12 cellular contexts compared by ENCODE assay signal in genomic region chr3:123635220-123635619, GRCh38. TPM values are rescaled to one million over a fixed set of nuclear protein-coding genes. Genes with fewer than 3 reads are reported as not detected.
A peak's percentile ranks its signal among the peaks of the same experiment; 100 is the strongest.
DNase-seq lines count a peak whose midpoint lies in the region; ATAC-seq, FAIRE-seq and TF ChIP-seq lines count a peak whose summit lies in the region.
"Had no signal": no experiment of that assay in that cellular context is flagged by ENCODE, and none has a peak within 500 bp of the region (broad histone marks: within the 10 kb centered on the region; RNA-seq: fewer than 3 reads in every experiment).

No MANE protein-coding gene starts in this region.

- H3K36me3 Mint-ChIP-seq in activated naive CD4-positive, alpha-beta T cell treated with anti-CD3 and anti-CD28 coated beads, Interleukin-2, amount 50 U/mL, for 72 hours = no peaks in the 10 kb centered on the region
- H3K36me3 Mint-ChIP-seq: activated naive CD4-positive, alpha-beta T cell treated with anti-CD3 and anti-CD28 coated beads, Interleukin-2, amount 10 ng/mL, durations not matched to agents 7 days and 5 days had no signal

- TF ChIP-seq CTCF in tibial artery (IDR thresholded peaks at IDR 0.05) = no peak

- no peaks in the 10 kb centered on the region for H3K27me3 ChIP-seq in tibial artery
- H3K27me3 ChIP-seq: colonic mucosa had no signal

- H3K9me3 Mint-ChIP-seq in activated naive CD4-positive, alpha-beta T cell treated with anti-CD3 and anti-CD28 coated beads, Interleukin-2, amount 50 U/mL, for 72 hours = no peaks in the 10 kb centered on the region
- H3K9me3 Mint-ChIP-seq: activated naive CD4-positive, alpha-beta T cell treated with anti-CD3 and anti-CD28 coated beads, Interleukin-2, amount 10 ng/mL, durations not matched to agents 7 days and 5 days had no signal

- DNase-seq in DMS79 treated with DMSO at 0.1 percent for 48 hours (lab: John Stamatoyannopoulos, UW) (peak; percentile 52), DMS79 (lab: John Stamatoyannopoulos, UW) (no peak), RCC 7860 (ENCODE audit: low spot score) (peak; percentile 29), medulla oblongata (ENCODE audit: extremely low spot score) (peak; percentile 52), tibial artery (peak in 1 of 2 donors; percentile 67), posterior cingulate gyrus (no peak)
- DNase-seq in activated naive CD4-positive, alpha-beta T cell treated with anti-CD3 and anti-CD28 coated beads, Interleukin-2, amount 50 U/mL, for 72 hours (ENCODE audit: low spot score in 2 of 2) = no peak
- DNase-seq: activated naive CD4-positive, alpha-beta T cell treated with anti-CD3 and anti-CD28 coated beads, Interleukin-2, amount 10 ng/mL, durations not matched to agents 7 days and 5 days; colonic mucosa had no signal

- no peak for ATAC-seq in GM18867 (IDR thresholded peaks at IDR 0.05; ENCODE audit: unreplicated experiment)
- ATAC-seq in activated naive CD4-positive, alpha-beta T cell treated with anti-CD3 and anti-CD28 coated beads, Interleukin-2, amount 50 U/mL, for 72 hours = no peak

- FAIRE-seq in RCC 7860 (lab: Jason Lieb, UNC) = no peak

- H3K9me3 ChIP-seq in tibial artery = no peaks in the 10 kb centered on the region
- H3K9me3 ChIP-seq: colonic mucosa had no signal

- H3K4me3 ChIP-seq in tibial artery = no peak overlapping the region
- H3K4me3 ChIP-seq: colonic mucosa had no signal

- peaks cover 52 to 83% (median 67%) of the 10 kb centered on the region in 3 donors for H3K36me3 ChIP-seq in tibial artery
- H3K36me3 ChIP-seq: colonic mucosa had no signal

- peak overlapping the region in 1 of 2 donors; percentile 40 for H3K27ac Mint-ChIP-seq in activated naive CD4-positive, alpha-beta T cell treated with anti-CD3 and anti-CD28 coated beads, Interleukin-2, amount 50 U/mL, for 72 hours
- H3K27ac Mint-ChIP-seq: activated naive CD4-positive, alpha-beta T cell treated with anti-CD3 and anti-CD28 coated beads, Interleukin-2, amount 10 ng/mL, durations not matched to agents 7 days and 5 days had no signal

- intact Hi-C loops in tibial artery (cut with DNase I; ENCODE audit: low total_unique reads) = no loop called here
- intact Hi-C loops in posterior cingulate gyrus (cut with DNase I) = no loop called here

- H3K27ac ChIP-seq in tibial artery = peak overlapping the region; percentile 69 to 94
- H3K27ac ChIP-seq: 22Rv1, colonic mucosa, KMS-11 had no signal

- H3K4me1 ChIP-seq in tibial artery = peaks cover 0 to 73% (median 57%) of the 10 kb centered on the region in 4 donors
- H3K4me1 ChIP-seq: colonic mucosa had no signal

RNA-seq across cellular contexts. Expression of gene HACD2, which starts 50.4 kb away (rescaled TPM):
- total RNA-seq in activated naive CD4-positive, alpha-beta T cell treated with anti-CD3 and anti-CD28 coated beads, Interleukin-2, amount 50 U/mL, for 72 hours = 10 to 100 TPM; 21.7 to 25.5 TPM

Comparison
In these comparisons a context has a peak if more than half of its experiments do, and no peak if none do; other contexts are left out.
1. DNase-seq: peak in DMS79 treated with DMSO at 0.1 percent for 48 hours (single experiment), RCC 7860 (single experiment) and medulla oblongata (single experiment); none in DMS79 (single experiment), activated naive CD4-positive, alpha-beta T cell treated with anti-CD3 and anti-CD28 coated beads, Interleukin-2, amount 50 U/mL, for 72 hours (0 of 2) and posterior cingulate gyrus (0 of 10).